1 cellular context compared by ENCODE assay signal in the genomic region with DNA sequence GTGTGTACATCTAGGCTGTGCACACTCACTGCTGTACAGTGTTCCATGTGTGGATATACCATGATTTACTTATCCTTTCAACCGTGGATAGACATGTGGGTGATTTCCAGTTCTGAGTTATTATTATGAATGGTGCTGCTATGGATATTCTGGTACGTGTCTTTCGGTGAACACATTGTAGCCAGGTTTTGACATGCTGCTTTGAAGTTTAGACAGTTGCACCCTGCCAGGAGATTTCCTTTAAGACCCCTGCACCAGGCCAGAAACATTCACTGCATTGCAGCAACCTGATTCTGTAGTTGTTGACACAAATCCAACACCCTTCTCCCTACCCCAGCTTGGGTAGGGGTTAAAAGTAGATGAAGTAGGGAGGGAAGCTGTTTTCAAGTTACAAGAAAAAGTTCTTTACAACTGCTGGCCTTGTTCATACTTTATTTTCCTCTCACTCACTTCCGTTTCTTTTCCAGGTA.
TF ChIP-seq lines count a peak whose summit lies in the region.

No MANE protein-coding gene starts in this region.

TF ChIP-seq in GM23338, 12 proteins besides CTCF, POLR2A, EP300 and RAD21 (continued from another document):
- TF ChIP-seq, protein P1, sequence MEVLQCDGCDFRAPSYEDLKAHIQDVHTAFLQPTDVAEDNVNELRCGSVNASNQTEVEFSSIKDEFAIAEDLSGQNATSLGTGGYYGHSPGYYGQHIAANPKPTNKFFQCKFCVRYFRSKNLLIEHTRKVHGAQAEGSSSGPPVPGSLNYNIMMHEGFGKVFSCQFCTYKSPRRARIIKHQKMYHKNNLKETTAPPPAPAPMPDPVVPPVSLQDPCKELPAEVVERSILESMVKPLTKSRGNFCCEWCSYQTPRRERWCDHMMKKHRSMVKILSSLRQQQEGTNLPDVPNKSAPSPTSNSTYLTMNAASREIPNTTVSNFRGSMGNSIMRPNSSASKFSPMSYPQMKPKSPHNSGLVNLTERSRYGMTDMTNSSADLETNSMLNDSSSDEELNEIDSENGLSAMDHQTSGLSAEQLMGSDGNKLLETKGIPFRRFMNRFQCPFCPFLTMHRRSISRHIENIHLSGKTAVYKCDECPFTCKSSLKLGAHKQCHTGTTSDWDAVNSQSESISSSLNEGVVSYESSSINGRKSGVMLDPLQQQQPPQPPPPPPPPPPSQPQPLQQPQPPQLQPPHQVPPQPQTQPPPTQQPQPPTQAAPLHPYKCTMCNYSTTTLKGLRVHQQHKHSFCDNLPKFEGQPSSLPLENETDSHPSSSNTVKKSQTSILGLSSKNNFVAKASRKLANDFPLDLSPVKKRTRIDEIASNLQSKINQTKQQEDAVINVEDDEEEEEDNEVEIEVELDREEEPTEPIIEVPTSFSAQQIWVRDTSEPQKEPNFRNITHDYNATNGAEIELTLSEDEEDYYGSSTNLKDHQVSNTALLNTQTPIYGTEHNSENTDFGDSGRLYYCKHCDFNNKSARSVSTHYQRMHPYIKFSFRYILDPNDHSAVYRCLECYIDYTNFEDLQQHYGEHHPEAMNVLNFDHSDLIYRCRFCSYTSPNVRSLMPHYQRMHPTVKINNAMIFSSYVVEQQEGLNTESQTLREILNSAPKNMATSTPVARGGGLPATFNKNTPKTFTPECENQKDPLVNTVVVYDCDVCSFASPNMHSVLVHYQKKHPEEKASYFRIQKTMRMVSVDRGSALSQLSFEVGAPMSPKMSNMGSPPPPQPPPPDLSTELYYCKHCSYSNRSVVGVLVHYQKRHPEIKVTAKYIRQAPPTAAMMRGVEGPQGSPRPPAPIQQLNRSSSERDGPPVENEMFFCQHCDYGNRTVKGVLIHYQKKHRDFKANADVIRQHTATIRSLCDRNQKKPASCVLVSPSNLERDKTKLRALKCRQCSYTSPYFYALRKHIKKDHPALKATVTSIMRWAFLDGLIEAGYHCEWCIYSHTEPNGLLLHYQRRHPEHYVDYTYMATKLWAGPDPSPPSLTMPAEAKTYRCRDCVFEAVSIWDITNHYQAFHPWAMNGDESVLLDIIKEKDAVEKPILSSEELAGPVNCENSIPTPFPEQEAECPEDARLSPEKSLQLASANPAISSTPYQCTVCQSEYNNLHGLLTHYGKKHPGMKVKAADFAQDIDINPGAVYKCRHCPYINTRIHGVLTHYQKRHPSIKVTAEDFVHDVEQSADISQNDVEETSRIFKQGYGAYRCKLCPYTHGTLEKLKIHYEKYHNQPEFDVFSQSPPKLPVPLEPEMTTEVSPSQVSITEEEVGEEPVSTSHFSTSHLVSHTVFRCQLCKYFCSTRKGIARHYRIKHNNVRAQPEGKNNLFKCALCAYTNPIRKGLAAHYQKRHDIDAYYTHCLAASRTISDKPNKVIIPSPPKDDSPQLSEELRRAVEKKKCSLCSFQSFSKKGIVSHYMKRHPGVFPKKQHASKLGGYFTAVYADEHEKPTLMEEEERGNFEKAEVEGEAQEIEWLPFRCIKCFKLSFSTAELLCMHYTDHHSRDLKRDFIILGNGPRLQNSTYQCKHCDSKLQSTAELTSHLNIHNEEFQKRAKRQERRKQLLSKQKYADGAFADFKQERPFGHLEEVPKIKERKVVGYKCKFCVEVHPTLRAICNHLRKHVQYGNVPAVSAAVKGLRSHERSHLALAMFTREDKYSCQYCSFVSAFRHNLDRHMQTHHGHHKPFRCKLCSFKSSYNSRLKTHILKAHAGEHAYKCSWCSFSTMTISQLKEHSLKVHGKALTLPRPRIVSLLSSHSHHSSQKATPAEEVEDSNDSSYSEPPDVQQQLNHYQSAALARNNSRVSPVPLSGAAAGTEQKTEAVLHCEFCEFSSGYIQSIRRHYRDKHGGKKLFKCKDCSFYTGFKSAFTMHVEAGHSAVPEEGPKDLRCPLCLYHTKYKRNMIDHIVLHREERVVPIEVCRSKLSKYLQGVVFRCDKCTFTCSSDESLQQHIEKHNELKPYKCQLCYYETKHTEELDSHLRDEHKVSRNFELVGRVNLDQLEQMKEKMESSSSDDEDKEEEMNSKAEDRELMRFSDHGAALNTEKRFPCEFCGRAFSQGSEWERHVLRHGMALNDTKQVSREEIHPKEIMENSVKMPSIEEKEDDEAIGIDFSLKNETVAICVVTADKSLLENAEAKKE (CRISPR knock-in tag; IDR thresholded peaks at IDR 0.05) = no peak
- TF ChIP-seq POLR2AphosphoS5 (IDR thresholded peaks at IDR 0.05; ENCODE audit: low read depth) = no peak
- TF ChIP-seq ZNF331 (CRISPR knock-in tag; IDR thresholded peaks at IDR 0.05; ENCODE audit: low read depth) = no peak
- TF ChIP-seq, protein P2, sequence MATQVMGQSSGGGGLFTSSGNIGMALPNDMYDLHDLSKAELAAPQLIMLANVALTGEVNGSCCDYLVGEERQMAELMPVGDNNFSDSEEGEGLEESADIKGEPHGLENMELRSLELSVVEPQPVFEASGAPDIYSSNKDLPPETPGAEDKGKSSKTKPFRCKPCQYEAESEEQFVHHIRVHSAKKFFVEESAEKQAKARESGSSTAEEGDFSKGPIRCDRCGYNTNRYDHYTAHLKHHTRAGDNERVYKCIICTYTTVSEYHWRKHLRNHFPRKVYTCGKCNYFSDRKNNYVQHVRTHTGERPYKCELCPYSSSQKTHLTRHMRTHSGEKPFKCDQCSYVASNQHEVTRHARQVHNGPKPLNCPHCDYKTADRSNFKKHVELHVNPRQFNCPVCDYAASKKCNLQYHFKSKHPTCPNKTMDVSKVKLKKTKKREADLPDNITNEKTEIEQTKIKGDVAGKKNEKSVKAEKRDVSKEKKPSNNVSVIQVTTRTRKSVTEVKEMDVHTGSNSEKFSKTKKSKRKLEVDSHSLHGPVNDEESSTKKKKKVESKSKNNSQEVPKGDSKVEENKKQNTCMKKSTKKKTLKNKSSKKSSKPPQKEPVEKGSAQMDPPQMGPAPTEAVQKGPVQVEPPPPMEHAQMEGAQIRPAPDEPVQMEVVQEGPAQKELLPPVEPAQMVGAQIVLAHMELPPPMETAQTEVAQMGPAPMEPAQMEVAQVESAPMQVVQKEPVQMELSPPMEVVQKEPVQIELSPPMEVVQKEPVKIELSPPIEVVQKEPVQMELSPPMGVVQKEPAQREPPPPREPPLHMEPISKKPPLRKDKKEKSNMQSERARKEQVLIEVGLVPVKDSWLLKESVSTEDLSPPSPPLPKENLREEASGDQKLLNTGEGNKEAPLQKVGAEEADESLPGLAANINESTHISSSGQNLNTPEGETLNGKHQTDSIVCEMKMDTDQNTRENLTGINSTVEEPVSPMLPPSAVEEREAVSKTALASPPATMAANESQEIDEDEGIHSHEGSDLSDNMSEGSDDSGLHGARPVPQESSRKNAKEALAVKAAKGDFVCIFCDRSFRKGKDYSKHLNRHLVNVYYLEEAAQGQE (IDR thresholded peaks at IDR 0.05; ENCODE audit: unreplicated experiment) = no peak
- no peak for TF ChIP-seq JUNB (IDR thresholded peaks at IDR 0.05; ENCODE audit: unreplicated experiment)
- TF ChIP-seq EZH2 (IDR thresholded peaks at IDR 0.05; ENCODE audit: low read depth, unreplicated experiment) = no peak
TF ChIP-seq in GM23338: peak in this region for 0.
